8 cellular contexts compared by ENCODE assay signal in the genomic region with DNA sequence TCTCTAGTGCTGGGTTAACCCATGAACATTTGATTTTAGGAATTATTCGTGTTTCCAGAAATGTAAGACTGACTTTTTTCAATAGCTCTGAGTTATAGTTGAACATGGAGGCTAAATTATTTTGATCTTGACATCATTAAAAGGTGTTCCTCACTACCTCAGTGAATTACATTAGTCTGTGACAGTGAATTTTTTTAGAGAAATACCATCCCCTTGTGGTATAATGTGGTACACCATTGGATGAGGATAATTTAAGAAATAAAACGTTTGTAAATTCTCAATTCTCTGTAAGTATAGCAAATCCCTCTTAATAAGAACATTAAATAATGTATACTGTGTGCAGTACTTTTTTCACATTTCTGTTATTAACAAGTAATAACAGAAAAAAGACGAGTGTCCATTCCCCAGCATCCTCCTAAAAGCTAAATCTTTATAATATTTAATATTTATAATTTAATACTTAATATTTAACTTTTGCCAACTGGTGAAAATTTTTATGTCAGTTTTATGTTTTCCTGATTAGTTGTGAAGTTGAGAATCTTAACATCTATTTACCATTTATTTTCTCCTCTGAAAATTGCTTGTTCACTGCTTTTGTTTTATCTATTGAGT.
DNase-seq lines count a peak whose midpoint lies in the region; ATAC-seq and TF ChIP-seq lines count a peak whose summit lies in the region.

No MANE protein-coding gene starts in this region.

- H3K4me1 Mint-ChIP-seq in type B pancreatic cell (ENCODE audit: unreplicated experiment) (no peaks in the 10 kb centered on the region), natural killer cell (no peaks in the 10 kb centered on the region)

- H3K9me3 Mint-ChIP-seq in type B pancreatic cell (peaks cover 17% of the 10 kb centered on the region), natural killer cell (peaks cover 4 to 7% of the 10 kb centered on the region in 2 donors)

- no peaks in the 10 kb centered on the region for H3K9me2 ChIP-seq in OCI-LY1 (ENCODE audit: low read depth, low read length)

- H3K9me3 ChIP-seq in AG04450 (ENCODE audit: control insufficient read depth, insufficient read depth, low read length), result peaks cover 2% of the 10 kb centered on the region; the same call in 1 of the 2 replicates
- peaks cover 9% of the 10 kb centered on the region for H3K9me3 ChIP-seq in OCI-LY1 (ENCODE audit: low read length)

- CTCF ChIA-PET in AG04450 (lab: Charles Lee), result interaction anchor here (0.5 to 3.3 kb wide), 27 partner anchors 8 to 1639 kb away, joined by 3 to 15 read pairs (median 4); a partner anchor contains a TSS

- H3K36me3 ChIP-seq in OCI-LY1 (ENCODE audit: insufficient read depth, low read length), result no peaks in the 10 kb centered on the region; the same call in 1 of the 2 replicates

- intact Hi-C loops in natural killer cell (cut with micrococcal nuclease), result no loop called here

- no peak overlapping the region for H3K4me3 Mint-ChIP-seq in type B pancreatic cell
- no peak overlapping the region for H3K4me3 Mint-ChIP-seq in natural killer cell

- H3K4me1 ChIP-seq in OCI-LY1 (ENCODE audit: insufficient read depth, low read length, severe bottlenecking), result no peaks in the 10 kb centered on the region

- H3K27ac ChIP-seq in AG04450 (ENCODE audit: low read depth, low read length) (no peak overlapping the region), OCI-LY1 (ENCODE audit: low read depth, low read length, poor library complexity, severe bottlenecking) (no peak overlapping the region)

- H3K4me3 ChIP-seq in AG04450 (ENCODE audit: low read depth, low read length) (no peak overlapping the region), OCI-LY1 (ENCODE audit: low read depth, low read length, poor library complexity, severe bottlenecking) (no peak overlapping the region), fibroblast of the aortic adventitia (ENCODE audit: low read depth, low read length) (no peak overlapping the region)

- H3K36me3 Mint-ChIP-seq in type B pancreatic cell, result no peaks in the 10 kb centered on the region
- no peaks in the 10 kb centered on the region for H3K36me3 Mint-ChIP-seq in natural killer cell

- no peak overlapping the region for H3K9ac ChIP-seq in OCI-LY1 (ENCODE audit: low read length)

- H3K27ac Mint-ChIP-seq in type B pancreatic cell (no peak overlapping the region), natural killer cell (no peak overlapping the region)

- no peak overlapping the region for H3K4me2 ChIP-seq in OCI-LY1 (ENCODE audit: low read length)

- H3K27me3 Mint-ChIP-seq in type B pancreatic cell (no peaks in the 10 kb centered on the region), natural killer cell (ENCODE audit: low read depth in 2 of 2) (no peaks in the 10 kb centered on the region)

- POLR2A ChIA-PET in AG04450 (lab: Yijun Ruan, JAX), result no interaction called here

- TF ChIP-seq CTCF in AG04450 (IDR thresholded peaks at IDR 0.05; ENCODE audit: low read depth, low read length), result peak; percentile 92
- peak; percentile 69 for TF ChIP-seq CTCF in OCI-LY1 (IDR thresholded peaks at IDR 0.05; ENCODE audit: low read length)
- peak; percentile 94 for TF ChIP-seq CTCF in fibroblast of the aortic adventitia (IDR thresholded peaks at IDR 0.05; ENCODE audit: insufficient read depth, low read length)
- peak; percentile 80 for TF ChIP-seq CTCF in type B pancreatic cell (conservative IDR thresholded peaks at IDR 0.05)
- TF ChIP-seq CTCF in natural killer cell (IDR thresholded peaks at IDR 0.05), result no peak

- H3K27me3 ChIP-seq in AG04450 (ENCODE audit: control insufficient read depth, insufficient read depth, low read length), result no peaks in the 10 kb centered on the region
- H3K27me3 ChIP-seq in OCI-LY1 (ENCODE audit: insufficient read depth, low read length), result no peaks in the 10 kb centered on the region

- peak; percentile 82 for ATAC-seq in GM19351 (IDR thresholded peaks at IDR 0.05; ENCODE audit: unreplicated experiment)
- ATAC-seq in natural killer cell, result no peak
- ATAC-seq in GM21737 (IDR thresholded peaks at IDR 0.05; ENCODE audit: unreplicated experiment), result no peak

- H2AFZ ChIP-seq in OCI-LY1 (ENCODE audit: low read length), result no peak overlapping the region

- H3F3A ChIP-seq in OCI-LY1 (ENCODE audit: insufficient read depth, low read length), result no peaks in the 10 kb centered on the region

- H4K20me1 ChIP-seq in OCI-LY1 (ENCODE audit: insufficient read depth, low read length), result no peaks in the 10 kb centered on the region

- H3K79me2 ChIP-seq in OCI-LY1 (ENCODE audit: insufficient read depth, low read length), result no peaks in the 10 kb centered on the region

- DNase-seq in AG04450 (ENCODE audit: low read depth, low spot score), result peak; percentile 2
- peak; percentile 70 for DNase-seq in fibroblast of the aortic adventitia (ENCODE audit: low read depth)
- DNase-seq in type B pancreatic cell (ENCODE audit: extremely low spot score, unreplicated experiment), result no peak
- DNase-seq in natural killer cell, result no peak
- no peak for DNase-seq in DMS114 treated with DMSO at 0.1 percent for 48 hours (lab: John Stamatoyannopoulos, UW; ENCODE audit: unreplicated experiment)

Comparison
In these comparisons a context has a peak if more than half of its experiments do, and no peak if none do; other contexts are left out.
1. DNase-seq: peak in AG04450 (single experiment) and fibroblast of the aortic adventitia (single experiment); none in type B pancreatic cell (single experiment), natural killer cell (single experiment) and DMS114 treated with DMSO at 0.1 percent for 48 hours (single experiment).